22 cellular contexts compared by ENCODE assay signal in the genomic region with DNA sequence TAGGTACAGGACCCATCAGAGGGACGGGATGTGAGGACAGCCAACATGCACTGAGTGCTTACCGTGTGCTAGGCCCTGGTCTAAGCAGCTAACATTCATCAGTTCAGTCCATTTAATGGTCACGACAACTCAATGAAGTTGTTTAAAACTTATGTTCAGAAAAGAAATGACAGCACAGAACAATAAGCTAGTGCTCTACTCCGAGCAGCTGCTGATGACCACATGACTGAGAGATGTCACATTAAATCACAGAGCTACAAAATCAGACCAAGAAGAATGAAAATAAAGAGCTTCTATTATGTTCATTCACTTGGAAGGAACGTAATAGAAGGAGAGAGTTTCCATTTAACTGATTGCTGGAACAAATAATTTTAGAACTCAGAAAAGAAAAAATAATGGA.
"Had no signal": no experiment of that assay in that cellular context is flagged by ENCODE, and none has a peak within 500 bp of the region (broad histone marks: within the 10 kb centered on the region; RNA-seq: fewer than 3 reads in every experiment).

No MANE protein-coding gene starts in this region.

- H3K9me3 ChIP-seq: adrenal gland, ascending aorta, spleen, thyroid gland, upper lobe of right lung had no signal

- DNase-seq: activated CD4-positive, alpha-beta T cell treated with anti-CD3 and anti-CD28 coated beads, Interleukin-2, amount 50 U/mL, for 4 hours; activated CD8-positive, alpha-beta memory T cell treated with anti-CD3 and anti-CD28 coated beads for 24 hours; activated CD8-positive, alpha-beta memory T cell treated with anti-CD3 and anti-CD28 coated beads, Interleukin-2, amount 50 U/mL, for 4 hours; activated T-cell treated with anti-CD3 and anti-CD28 coated beads, Interleukin-2, amount 50 U/mL, for 24 hours; brain microvascular endothelial cell; dermis blood vessel endothelial cell; effector CD8-positive, alpha-beta T cell; foreskin keratinocyte; left ventricle myocardium superior; mammary epithelial cell; spleen; stimulated activated CD4-positive, alpha-beta T cell treated with anti-CD3 and anti-CD28 coated beads, Interleukin-4, amount 100 ng/mL, for 1 hour; stimulated activated naive CD4-positive, alpha-beta T cell treated with Interleukin-2 at 50 U/mL for 16 hours; T-helper 1 cell; thyroid gland; upper lobe of right lung had no signal

- H3K9ac ChIP-seq: parathyroid adenoma had no signal

- H3K9me3 Mint-ChIP-seq: activated T-cell treated with anti-CD3 and anti-CD28 coated beads, Interleukin-2, amount 50 U/mL, for 24 hours; activated T-helper 17 cell treated with anti-CD3 and anti-CD28 coated beads, Interleukin-2, amount 50 U/mL, for 72 hours; nephron had no signal

- H3K4me3 ChIP-seq: adrenal gland, ascending aorta, spleen, thyroid gland, upper lobe of right lung had no signal

- H3K27me3 ChIP-seq: adrenal gland, ascending aorta, brain microvascular endothelial cell, foreskin keratinocyte, spleen, thyroid gland, upper lobe of right lung had no signal

- H3K36me3 ChIP-seq: adrenal gland, ascending aorta, brain microvascular endothelial cell, thyroid gland, upper lobe of right lung had no signal

- ATAC-seq: activated T-helper 17 cell treated with anti-CD3 and anti-CD28 coated beads, Interleukin-2, amount 50 U/mL, for 72 hours; foreskin keratinocyte; left ventricle myocardium superior; upper lobe of right lung had no signal

- H3K79me2 ChIP-seq: parathyroid adenoma had no signal

- H3K4me1 ChIP-seq: adrenal gland, ascending aorta, foreskin keratinocyte, parathyroid adenoma, upper lobe of right lung had no signal

- H2AFZ ChIP-seq: parathyroid adenoma had no signal

- H3K4me3 Mint-ChIP-seq: activated naive CD8-positive, alpha-beta T cell; activated T-cell treated with anti-CD3 and anti-CD28 coated beads, Interleukin-2, amount 50 U/mL, for 24 hours; activated T-helper 17 cell treated with anti-CD3 and anti-CD28 coated beads, Interleukin-2, amount 50 U/mL, for 72 hours; nephron had no signal

- H3K27ac Mint-ChIP-seq: activated naive CD8-positive, alpha-beta T cell; activated T-cell treated with anti-CD3 and anti-CD28 coated beads, Interleukin-2, amount 50 U/mL, for 24 hours; activated T-helper 17 cell treated with anti-CD3 and anti-CD28 coated beads, Interleukin-2, amount 50 U/mL, for 72 hours had no signal

- H3K27ac ChIP-seq: adrenal gland, ascending aorta, brain microvascular endothelial cell, foreskin keratinocyte, parathyroid adenoma, spleen, thyroid gland, upper lobe of right lung had no signal

- H3K27me3 Mint-ChIP-seq: activated naive CD8-positive, alpha-beta T cell; activated T-cell treated with anti-CD3 and anti-CD28 coated beads, Interleukin-2, amount 50 U/mL, for 24 hours; activated T-helper 17 cell treated with anti-CD3 and anti-CD28 coated beads, Interleukin-2, amount 50 U/mL, for 72 hours had no signal
